In the genomic region with DNA sequence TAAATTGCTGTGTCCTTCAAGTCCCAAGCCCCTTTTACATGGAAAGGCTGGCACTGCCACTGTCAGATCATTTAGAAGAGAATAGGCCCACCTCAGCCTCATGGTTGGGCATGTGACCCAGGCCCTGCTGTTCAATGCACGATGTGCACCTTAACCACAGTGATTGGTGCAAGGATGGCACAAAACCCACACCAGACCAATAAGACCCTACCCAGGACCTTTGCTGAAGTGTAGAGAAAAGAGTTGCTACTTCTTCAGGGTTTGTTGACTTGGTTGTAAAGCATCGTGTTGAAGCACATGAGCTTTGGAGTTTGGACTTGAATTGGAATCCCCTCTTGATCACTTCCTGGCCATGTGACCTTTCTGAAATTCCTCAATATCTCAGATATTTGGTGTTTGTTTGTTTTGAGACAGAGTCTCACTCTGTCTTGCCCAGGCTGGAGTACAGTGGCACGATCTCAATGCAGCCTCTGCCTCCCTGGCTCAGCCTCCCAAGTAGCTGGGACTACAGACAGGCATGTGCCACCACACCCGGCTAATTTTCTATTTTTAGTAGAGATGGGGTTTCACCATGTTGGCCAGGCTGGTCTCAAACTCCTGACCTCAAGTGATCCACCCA, we compare ENCODE assay signal across 1 cellular context.
TF ChIP-seq lines count a peak whose summit lies in the region.

No MANE protein-coding gene starts in this region.

TF ChIP-seq in HepG2, 621 proteins besides CTCF, POLR2A, EP300 and RAD21 (continued from another document and continues in another):
- TF ChIP-seq ATF2 (CRISPR knock-in tag; IDR thresholded peaks at IDR 0.05) (peak; percentile 34; the same call in 1 of the 2 replicates), ZGPAT (CRISPR knock-in tag; IDR thresholded peaks at IDR 0.05) (no peak), ZNF446 (CRISPR knock-in tag; IDR thresholded peaks at IDR 0.05) (no peak), KLF9 (CRISPR knock-in tag; IDR thresholded peaks at IDR 0.05; ENCODE audit: low read depth) (0 out of 2 replicates have a peak, but pooled peaks have one; percentile 40), BHLHE40 (IDR thresholded peaks at IDR 0.05; ENCODE audit: low read length) (0 out of 2 replicates have a peak, but pooled peaks have one; percentile 45), NFIC (IDR thresholded peaks at IDR 0.05; ENCODE audit: low read length) (peak; percentile 58; the same call in 1 of the 2 replicates), ZNF670 (CRISPR knock-in tag; IDR thresholded peaks at IDR 0.05; ENCODE audit: borderline replicate concordance) (peak; percentile 72; the same call in 1 of the 2 replicates), SOX6 (IDR thresholded peaks at IDR 0.05) (no peak), SOX6 (CRISPR knock-in tag; IDR thresholded peaks at IDR 0.05) (peak; percentile 60), ZBTB25 (CRISPR knock-in tag; IDR thresholded peaks at IDR 0.05) (0 out of 2 replicates have a peak, but pooled peaks have one; percentile 19), SALL1 (CRISPR knock-in tag; IDR thresholded peaks at IDR 0.05) (peak; percentile 81), RXRB (CRISPR knock-in tag; IDR thresholded peaks at IDR 0.05; ENCODE audit: borderline replicate concordance) (peak; percentile 41), RNF2 (conservative IDR thresholded peaks at IDR 0.05; ENCODE audit: low read depth) (0 out of 2 replicates have a peak, but pooled peaks have one; percentile 36), ETS1 (CRISPR knock-in tag; IDR thresholded peaks at IDR 0.05) (no peak), SAP130 (CRISPR knock-in tag; IDR thresholded peaks at IDR 0.05; ENCODE audit: low read depth) (peak; percentile 68), TARDBP (CRISPR knock-in tag; IDR thresholded peaks at IDR 0.05) (peak; percentile 79; the same call in 1 of the 2 replicates), ASH2L (IDR thresholded peaks at IDR 0.05; ENCODE audit: insufficient read length, low read depth, low read length) (peak; percentile 90), FOXJ3 (CRISPR knock-in tag; IDR thresholded peaks at IDR 0.05; ENCODE audit: borderline replicate concordance) (peak; percentile 50; the same call in 1 of the 2 replicates), ARNT2 (CRISPR knock-in tag; IDR thresholded peaks at IDR 0.05; ENCODE audit: low read depth) (0 out of 2 replicates have a peak, but pooled peaks have one; percentile 16), NFKBIZ (CRISPR knock-in tag; IDR thresholded peaks at IDR 0.05) (peak; percentile 61; the same call in 1 of the 2 replicates), ZNF350 (CRISPR knock-in tag; IDR thresholded peaks at IDR 0.05; ENCODE audit: borderline replicate concordance, low read depth) (peak; percentile 35; the same call in 1 of the 2 replicates), SP4 (CRISPR knock-in tag; IDR thresholded peaks at IDR 0.05) (no peak), ZNF510 (CRISPR knock-in tag; IDR thresholded peaks at IDR 0.05; ENCODE audit: low read depth) (0 out of 2 replicates have a peak, but pooled peaks have one; percentile 7), HNF4G (IDR thresholded peaks at IDR 0.05; ENCODE audit: borderline replicate concordance, low read depth, low read length) (peak; percentile 50; the same call in 1 of the 2 replicates), HNF4G (CRISPR knock-in tag; IDR thresholded peaks at IDR 0.05; ENCODE audit: borderline replicate concordance, low read depth) (peak; percentile 60; the same call in 1 of the 2 replicates), TEAD2 (CRISPR knock-in tag; IDR thresholded peaks at IDR 0.05) (peak; percentile 28; the same call in 1 of the 2 replicates), ZNF546 (CRISPR knock-in tag; conservative IDR thresholded peaks at IDR 0.05) (no peak), ZSCAN5A (CRISPR knock-in tag; IDR thresholded peaks at IDR 0.05; ENCODE audit: borderline replicate concordance) (0 out of 2 replicates have a peak, but pooled peaks have one; percentile 64), KDM6A (CRISPR knock-in tag; IDR thresholded peaks at IDR 0.05; ENCODE audit: low read depth) (peak; percentile 70; the same call in 1 of the 2 replicates), DPF2 (CRISPR knock-in tag; IDR thresholded peaks at IDR 0.05; ENCODE audit: borderline replicate concordance, low read depth) (peak; percentile 62), SNAPC2 (CRISPR knock-in tag; IDR thresholded peaks at IDR 0.05) (peak; percentile 69; the same call in 1 of the 2 replicates), ZNF30 (CRISPR knock-in tag; IDR thresholded peaks at IDR 0.05) (no peak), TAF15 (IDR thresholded peaks at IDR 0.05; ENCODE audit: low read depth, low read length, poor library complexity, severe bottlenecking) (no peak), ZFP41 (CRISPR knock-in tag; IDR thresholded peaks at IDR 0.05; ENCODE audit: borderline replicate concordance) (0 out of 2 replicates have a peak, but pooled peaks have one; percentile 34), HNF4A (CRISPR knock-in tag; IDR thresholded peaks at IDR 0.05) (peak; percentile 89), ZNF740 (CRISPR knock-in tag; IDR thresholded peaks at IDR 0.05) (no peak), ZNF296 (CRISPR knock-in tag; conservative IDR thresholded peaks at IDR 0.05) (no peak), EHMT2 (IDR thresholded peaks at IDR 0.05; ENCODE audit: borderline replicate concordance, low read depth, low read length) (peak; percentile 79; the same call in 1 of the 2 replicates), KDM4B (CRISPR knock-in tag; IDR thresholded peaks at IDR 0.05) (0 out of 2 replicates have a peak, but pooled peaks have one; percentile 16), GABPA (IDR thresholded peaks at IDR 0.05; ENCODE audit: low read depth, low read length) (no peak), GABPA (CRISPR knock-in tag; IDR thresholded peaks at IDR 0.05; ENCODE audit: low read depth) (peak; percentile 54; the same call in 1 of the 2 replicates), SOX13 (IDR thresholded peaks at IDR 0.05) (no peak), SOX13 (CRISPR knock-in tag; conservative IDR thresholded peaks at IDR 0.05 in 1 of 2, IDR thresholded peaks at IDR 0.05 in 1 of 2) (peak in 1 of 2 experiments; percentile 52; a peak in 1 of 4 replicates), ZSCAN30 (CRISPR knock-in tag; IDR thresholded peaks at IDR 0.05) (no peak), FOXK1 (CRISPR knock-in tag; IDR thresholded peaks at IDR 0.05; ENCODE audit: borderline replicate concordance, low read depth) (peak; percentile 18; the same call in 1 of the 2 replicates)
- TF ChIP-seq, protein P1, sequence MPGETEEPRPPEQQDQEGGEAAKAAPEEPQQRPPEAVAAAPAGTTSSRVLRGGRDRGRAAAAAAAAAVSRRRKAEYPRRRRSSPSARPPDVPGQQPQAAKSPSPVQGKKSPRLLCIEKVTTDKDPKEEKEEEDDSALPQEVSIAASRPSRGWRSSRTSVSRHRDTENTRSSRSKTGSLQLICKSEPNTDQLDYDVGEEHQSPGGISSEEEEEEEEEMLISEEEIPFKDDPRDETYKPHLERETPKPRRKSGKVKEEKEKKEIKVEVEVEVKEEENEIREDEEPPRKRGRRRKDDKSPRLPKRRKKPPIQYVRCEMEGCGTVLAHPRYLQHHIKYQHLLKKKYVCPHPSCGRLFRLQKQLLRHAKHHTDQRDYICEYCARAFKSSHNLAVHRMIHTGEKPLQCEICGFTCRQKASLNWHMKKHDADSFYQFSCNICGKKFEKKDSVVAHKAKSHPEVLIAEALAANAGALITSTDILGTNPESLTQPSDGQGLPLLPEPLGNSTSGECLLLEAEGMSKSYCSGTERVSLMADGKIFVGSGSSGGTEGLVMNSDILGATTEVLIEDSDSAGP (CRISPR knock-in tag; IDR thresholded peaks at IDR 0.05; ENCODE audit: borderline replicate concordance), result 0 out of 2 replicates have a peak, but pooled peaks have one; percentile 37
- TF ChIP-seq, protein P2, sequence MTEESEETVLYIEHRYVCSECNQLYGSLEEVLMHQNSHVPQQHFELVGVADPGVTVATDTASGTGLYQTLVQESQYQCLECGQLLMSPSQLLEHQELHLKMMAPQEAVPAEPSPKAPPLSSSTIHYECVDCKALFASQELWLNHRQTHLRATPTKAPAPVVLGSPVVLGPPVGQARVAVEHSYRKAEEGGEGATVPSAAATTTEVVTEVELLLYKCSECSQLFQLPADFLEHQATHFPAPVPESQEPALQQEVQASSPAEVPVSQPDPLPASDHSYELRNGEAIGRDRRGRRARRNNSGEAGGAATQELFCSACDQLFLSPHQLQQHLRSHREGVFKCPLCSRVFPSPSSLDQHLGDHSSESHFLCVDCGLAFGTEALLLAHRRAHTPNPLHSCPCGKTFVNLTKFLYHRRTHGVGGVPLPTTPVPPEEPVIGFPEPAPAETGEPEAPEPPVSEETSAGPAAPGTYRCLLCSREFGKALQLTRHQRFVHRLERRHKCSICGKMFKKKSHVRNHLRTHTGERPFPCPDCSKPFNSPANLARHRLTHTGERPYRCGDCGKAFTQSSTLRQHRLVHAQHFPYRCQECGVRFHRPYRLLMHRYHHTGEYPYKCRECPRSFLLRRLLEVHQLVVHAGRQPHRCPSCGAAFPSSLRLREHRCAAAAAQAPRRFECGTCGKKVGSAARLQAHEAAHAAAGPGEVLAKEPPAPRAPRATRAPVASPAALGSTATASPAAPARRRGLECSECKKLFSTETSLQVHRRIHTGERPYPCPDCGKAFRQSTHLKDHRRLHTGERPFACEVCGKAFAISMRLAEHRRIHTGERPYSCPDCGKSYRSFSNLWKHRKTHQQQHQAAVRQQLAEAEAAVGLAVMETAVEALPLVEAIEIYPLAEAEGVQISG (CRISPR knock-in tag; IDR thresholded peaks at IDR 0.05), result peak; percentile 27
- TF ChIP-seq, protein P3, sequence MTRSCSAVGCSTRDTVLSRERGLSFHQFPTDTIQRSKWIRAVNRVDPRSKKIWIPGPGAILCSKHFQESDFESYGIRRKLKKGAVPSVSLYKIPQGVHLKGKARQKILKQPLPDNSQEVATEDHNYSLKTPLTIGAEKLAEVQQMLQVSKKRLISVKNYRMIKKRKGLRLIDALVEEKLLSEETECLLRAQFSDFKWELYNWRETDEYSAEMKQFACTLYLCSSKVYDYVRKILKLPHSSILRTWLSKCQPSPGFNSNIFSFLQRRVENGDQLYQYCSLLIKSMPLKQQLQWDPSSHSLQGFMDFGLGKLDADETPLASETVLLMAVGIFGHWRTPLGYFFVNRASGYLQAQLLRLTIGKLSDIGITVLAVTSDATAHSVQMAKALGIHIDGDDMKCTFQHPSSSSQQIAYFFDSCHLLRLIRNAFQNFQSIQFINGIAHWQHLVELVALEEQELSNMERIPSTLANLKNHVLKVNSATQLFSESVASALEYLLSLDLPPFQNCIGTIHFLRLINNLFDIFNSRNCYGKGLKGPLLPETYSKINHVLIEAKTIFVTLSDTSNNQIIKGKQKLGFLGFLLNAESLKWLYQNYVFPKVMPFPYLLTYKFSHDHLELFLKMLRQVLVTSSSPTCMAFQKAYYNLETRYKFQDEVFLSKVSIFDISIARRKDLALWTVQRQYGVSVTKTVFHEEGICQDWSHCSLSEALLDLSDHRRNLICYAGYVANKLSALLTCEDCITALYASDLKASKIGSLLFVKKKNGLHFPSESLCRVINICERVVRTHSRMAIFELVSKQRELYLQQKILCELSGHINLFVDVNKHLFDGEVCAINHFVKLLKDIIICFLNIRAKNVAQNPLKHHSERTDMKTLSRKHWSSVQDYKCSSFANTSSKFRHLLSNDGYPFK (CRISPR knock-in tag; IDR thresholded peaks at IDR 0.05; ENCODE audit: borderline replicate concordance), result 0 out of 2 replicates have a peak, but pooled peaks have one; percentile 25
